Comparison of ENCODE assay signal across 28 cellular contexts in the genomic region with DNA sequence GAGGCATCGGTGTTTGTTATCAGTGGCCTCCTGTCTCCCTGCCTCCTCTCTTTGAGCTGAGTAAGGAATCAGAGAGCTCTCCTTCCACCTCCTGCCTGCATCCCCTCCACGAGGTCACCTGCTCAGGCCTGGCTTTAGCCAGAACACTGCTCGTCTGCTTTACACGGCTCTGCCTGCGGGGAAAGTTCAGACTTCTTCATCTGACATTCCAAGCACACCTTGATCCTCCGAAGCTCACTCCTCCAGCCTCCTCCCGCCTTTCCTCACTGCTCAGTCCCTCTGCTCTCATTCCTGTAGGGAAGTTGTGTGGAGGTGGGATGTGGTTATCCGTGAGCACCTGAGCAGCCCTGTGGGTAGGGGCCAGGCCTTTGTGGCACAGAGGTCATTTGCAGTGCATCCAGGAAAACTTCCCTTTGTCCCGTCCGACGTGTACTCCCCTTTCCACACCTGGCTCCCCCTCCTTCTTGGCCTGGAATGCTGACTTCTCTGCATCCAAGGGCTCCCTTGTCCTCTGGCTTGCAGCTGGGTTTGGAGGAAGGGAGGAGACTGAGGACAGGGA. TPM values are rescaled to one million over a fixed set of nuclear protein-coding genes. Genes with fewer than 3 reads are reported as not detected.
DNase-seq lines count a peak whose midpoint lies in the region; ATAC-seq, FAIRE-seq and TF ChIP-seq lines count a peak whose summit lies in the region.
"Had no signal": no experiment of that assay in that cellular context is flagged by ENCODE, and none has a peak within 500 bp of the region (broad histone marks: within the 10 kb centered on the region; RNA-seq: fewer than 3 reads in every experiment).

No MANE protein-coding gene starts in this region.

- peak overlapping the region in 7 of 8 donors; percentile 75 to 100 (median 88) for H3K27ac Mint-ChIP-seq in CD8-positive, alpha-beta memory T cell
- H3K27ac Mint-ChIP-seq in neural progenitor cell: no peak overlapping the region
- H3K27ac Mint-ChIP-seq: activated naive CD8-positive, alpha-beta T cell treated with anti-CD3 and anti-CD28 coated beads, Interleukin-2, amount 50 U/mL, for 24 hours; activated T-helper 2 cell treated with anti-CD3 and anti-CD28 coated beads, Interferon-gamma antibody, Interleukin-2, Interleukin-4, amounts not matched to agents 10 μg/mL and 5 μg/mL and 100 μg/mL, durations not matched to agents 14 hours and 24 hours and 36 hours; dendritic cell treated with granulocyte-macrophage colony-stimulating factor and Interleukin-4, amounts not matched to agents 40 ng/mL and 50 ng/mL, for 4 days had no signal

- H2AFZ ChIP-seq in endothelial cell of umbilical vein (ENCODE audit: low read depth, low read length): no peak overlapping the region
- peak overlapping the region; percentile 73 for H2AFZ ChIP-seq in neural progenitor cell (replicated peaks)
- H2AFZ ChIP-seq: parathyroid adenoma had no signal

- dilution Hi-C loops in endothelial cell of umbilical vein (cut with MboI; ENCODE audit: extremely low pct_ligation_motif_present, low sequenced_read_pairs): no loop called here

- no TSS peak for BruUV-seq in Panc1 (replicated peaks; lab: Mats Ljungman, UMichigan)
- no TSS peak for BruUV-seq in endothelial cell of umbilical vein (replicated peaks; lab: Mats Ljungman, UMichigan)

- ATAC-seq in Panc1: no peak
- no peak for ATAC-seq in Right ventricle myocardium inferior
- ATAC-seq: activated naive CD8-positive, alpha-beta T cell treated with anti-CD3 and anti-CD28 coated beads, Interleukin-2, amount 50 U/mL, for 24 hours; sciatic nerve; SK-N-SH treated with all-trans-retinoic acid at 6 μM for 48 hours had no signal

- no peak for TF ChIP-seq POLR2A in endothelial cell of umbilical vein (IDR thresholded peaks at IDR 0.05; ENCODE audit: low read depth, low read length)

- no peak overlapping the region for H3K27ac ChIP-seq in CD8-positive, alpha-beta memory T cell (ENCODE audit: low read depth, low read length)
- peak overlapping the region; percentile 91 for H3K27ac ChIP-seq in Panc1 (ENCODE audit: low read length)
- H3K27ac ChIP-seq in endothelial cell of umbilical vein (ENCODE audit: insufficient read depth, low read depth, low read length): no peak overlapping the region
- no peak overlapping the region for H3K27ac ChIP-seq in neural progenitor cell
- H3K27ac ChIP-seq: epithelial cell of prostate, parathyroid adenoma, RWPE1, testis had no signal

- no peaks in the 10 kb centered on the region for H3K9me1 ChIP-seq in endothelial cell of umbilical vein (replicated peaks; ENCODE audit: control insufficient read depth, extremely low read depth, insufficient read depth, low read length)

- H3K4me1 ChIP-seq in CD8-positive, alpha-beta memory T cell (ENCODE audit: insufficient read depth, low read length): peaks cover 80% of the 10 kb centered on the region
- H3K4me1 ChIP-seq in Panc1 (ENCODE audit: control insufficient read depth, insufficient read depth, low read length) (peaks cover 67% of the 10 kb centered on the region), endothelial cell of umbilical vein (ENCODE audit: control insufficient read depth, extremely low read depth, insufficient read depth, low read length) (no peaks in the 10 kb centered on the region), neural progenitor cell (peaks cover 56% of the 10 kb centered on the region)
- H3K4me1 ChIP-seq: testis had no signal

- H3K4me3 Mint-ChIP-seq in CD8-positive, alpha-beta memory T cell: no peak overlapping the region
- peak overlapping the region; percentile 28 for H3K4me3 Mint-ChIP-seq in neural progenitor cell
- H3K4me3 Mint-ChIP-seq: activated naive CD8-positive, alpha-beta T cell treated with anti-CD3 and anti-CD28 coated beads, Interleukin-2, amount 50 U/mL, for 24 hours; dendritic cell treated with granulocyte-macrophage colony-stimulating factor and Interleukin-4, amounts not matched to agents 40 ng/mL and 50 ng/mL, for 4 days; memory B cell had no signal

- H3K36me3 ChIP-seq in CD8-positive, alpha-beta memory T cell (ENCODE audit: insufficient read depth, low read length): no peaks in the 10 kb centered on the region
- no peaks in the 10 kb centered on the region for H3K36me3 ChIP-seq in Panc1 (ENCODE audit: control insufficient read depth, insufficient read depth, low read length)
- no peaks in the 10 kb centered on the region for H3K36me3 ChIP-seq in endothelial cell of umbilical vein (ENCODE audit: control insufficient read depth in 2 of 2, extremely low read depth in 1 of 2, insufficient read depth in 2 of 2, low read length in 2 of 2)
- H3K36me3 ChIP-seq in neural progenitor cell: no peaks in the 10 kb centered on the region
- H3K36me3 ChIP-seq: breast epithelium had no signal

- peaks cover 0 to 1% (median 0%) of the 10 kb centered on the region in 3 donors for H3K36me3 Mint-ChIP-seq in CD8-positive, alpha-beta memory T cell
- no peaks in the 10 kb centered on the region for H3K36me3 Mint-ChIP-seq in neural progenitor cell
- H3K36me3 Mint-ChIP-seq: memory B cell had no signal

- peaks cover 0 to 5% of the 10 kb centered on the region in 2 donors for H3K27me3 Mint-ChIP-seq in CD8-positive, alpha-beta memory T cell
- peaks cover 19% of the 10 kb centered on the region for H3K27me3 Mint-ChIP-seq in neural progenitor cell (ENCODE audit: insufficient read depth, low read depth)
- H3K27me3 Mint-ChIP-seq: activated naive CD8-positive, alpha-beta T cell treated with anti-CD3 and anti-CD28 coated beads, Interleukin-2, amount 50 U/mL, for 24 hours; memory B cell had no signal

- no peaks in the 10 kb centered on the region for H3K27me3 ChIP-seq in CD8-positive, alpha-beta memory T cell (ENCODE audit: insufficient read depth, low read length, poor library complexity, severe bottlenecking)
- H3K27me3 ChIP-seq in Panc1 (ENCODE audit: control insufficient read depth, insufficient read depth, low read length) (no peaks in the 10 kb centered on the region), endothelial cell of umbilical vein (ENCODE audit: control insufficient read depth in 2 of 2, insufficient read depth in 2 of 2, low read length in 2 of 2) (peaks cover 25 to 38% of the 10 kb centered on the region in 2 experiments), neural progenitor cell (peaks cover 38% of the 10 kb centered on the region)
- H3K27me3 ChIP-seq: testis had no signal

- DNase-seq in CD8-positive, alpha-beta memory T cell: no peak
- no peak for DNase-seq in Panc1 (ENCODE audit: low read depth, low spot score)
- DNase-seq in endothelial cell of umbilical vein (ENCODE audit: low read depth, low spot score): no peak
- DNase-seq in neural progenitor cell (ENCODE audit: low spot score): peak; percentile 34
- DNase-seq in Right ventricle myocardium inferior (ENCODE audit: missing footprints): no peak
- no peak for DNase-seq in GDM1 (lab: John Stamatoyannopoulos, UW)
- no peak for DNase-seq in dedifferentiated amniotic fluid mesenchymal stem cell (ENCODE audit: extremely low spot score)
- DNase-seq in AG08396 (ENCODE audit: low spot score): no peak
- DNase-seq: ACHN; activated CD4-positive, CD25-positive, alpha-beta regulatory T cell treated with anti-CD3 and anti-CD28 coated beads, Interleukin-2, amount 50 U/mL, for 72 hours; activated naive CD8-positive, alpha-beta T cell treated with anti-CD3 and anti-CD28 coated beads, Interleukin-2, amount 50 U/mL, for 24 hours; foreskin fibroblast; HCEC 1CT; hippocampal formation; NCI-H1105; NCI-H2029 treated with DMSO at 0.1 percent for 48 hours; NCI-H446; testis had no signal

- H3K4me1 Mint-ChIP-seq in CD8-positive, alpha-beta memory T cell: peaks cover 85 to 97% (median 91%) of the 10 kb centered on the region in 3 donors
- peaks cover 59% of the 10 kb centered on the region for H3K4me1 Mint-ChIP-seq in neural progenitor cell

- H4K20me1 ChIP-seq in endothelial cell of umbilical vein (replicated peaks; ENCODE audit: control insufficient read depth, extremely low read depth, insufficient read depth, low read length) (no peaks in the 10 kb centered on the region), neural progenitor cell (ENCODE audit: low read depth) (no peaks in the 10 kb centered on the region)

- H3K4me2 ChIP-seq in endothelial cell of umbilical vein (ENCODE audit: insufficient read depth, low read length) (no peak overlapping the region), neural progenitor cell (peak overlapping the region; percentile 73)

- in situ Hi-C loops in Panc1 (cut with HindIII; ENCODE audit: low pct_unique_long_range_greater_than_20kb, low sequenced_read_pairs): no loop called here

- intact Hi-C loops in Panc1 (cut with micrococcal nuclease; ENCODE audit: unreplicated experiment): no loop called here
- intact Hi-C loops in endothelial cell of umbilical vein (cut with micrococcal nuclease): no loop called here
- intact Hi-C loops in Right ventricle myocardium inferior (cut with DNase I): no loop called here

- H3K4me3 ChIP-seq in CD8-positive, alpha-beta memory T cell (ENCODE audit: low read length): no peak overlapping the region
- H3K4me3 ChIP-seq in Panc1 (ENCODE audit: low read depth in 2 of 2, low read length in 2 of 2): no peak overlapping the region
- H3K4me3 ChIP-seq in endothelial cell of umbilical vein (replicated peaks in 1 of 3; ENCODE audit: insufficient read depth in 1 of 3, low read depth in 1 of 3, low read length in 3 of 3): no peak overlapping the region
- H3K4me3 ChIP-seq in neural progenitor cell: no peak overlapping the region
- H3K4me3 ChIP-seq: testis had no signal

- CTCF ChIA-PET in CD8-positive, alpha-beta memory T cell (lab: Charles Lee): interaction anchor here (0.9 to 1.6 kb wide), 3 partner anchors 9 to 20 kb away, joined by 3 to 6 read pairs (median 3); no protein-coding TSS in a partner anchor
- CTCF ChIA-PET in Panc1 (lab: Charles Lee): no interaction called here
- CTCF ChIA-PET in endothelial cell of umbilical vein (lab: Charles Lee): interaction anchor here (0.8 to 2.3 kb wide), 4 partner anchors 26 to 180 kb away, joined by 3 to 6 read pairs (median 4); no protein-coding TSS in a partner anchor

- no peaks in the 10 kb centered on the region for H3K9me3 ChIP-seq in CD8-positive, alpha-beta memory T cell (ENCODE audit: low read length)
- H3K9me3 ChIP-seq in Panc1 (ENCODE audit: control insufficient read depth, insufficient read depth, low read depth, low read length) (no peaks in the 10 kb centered on the region), endothelial cell of umbilical vein (replicated peaks; ENCODE audit: control insufficient read depth, insufficient read depth, low read length) (no peaks in the 10 kb centered on the region), neural progenitor cell (ENCODE audit: low read depth) (no peaks in the 10 kb centered on the region)
- H3K9me3 ChIP-seq: breast epithelium, testis had no signal

- no peak for FAIRE-seq in endothelial cell of umbilical vein (lab: Jason Lieb, UNC)
- FAIRE-seq: GM12892 had no signal

- no peak overlapping the region for H3K9ac ChIP-seq in endothelial cell of umbilical vein (replicated peaks; ENCODE audit: extremely low read depth, insufficient read depth, low read length)
- no peak overlapping the region for H3K9ac ChIP-seq in neural progenitor cell
- H3K9ac ChIP-seq: parathyroid adenoma had no signal

- peaks cover 51% of the 10 kb centered on the region for H3F3A ChIP-seq in neural progenitor cell (ENCODE audit: low read depth)

- TF ChIP-seq CTCF in Panc1 (IDR thresholded peaks at IDR 0.05) (no peak), endothelial cell of umbilical vein (IDR thresholded peaks at IDR 0.05; ENCODE audit: extremely low read depth in 1 of 2, insufficient read depth in 1 of 2, low read depth in 1 of 2, low read length in 2 of 2) (no peak), neural progenitor cell (IDR thresholded peaks at IDR 0.05) (no peak)

- H3K9me3 Mint-ChIP-seq in CD8-positive, alpha-beta memory T cell: no peaks in the 10 kb centered on the region
- H3K9me3 Mint-ChIP-seq in neural progenitor cell: no peaks in the 10 kb centered on the region
- H3K9me3 Mint-ChIP-seq: activated naive CD8-positive, alpha-beta T cell treated with anti-CD3 and anti-CD28 coated beads, Interleukin-2, amount 50 U/mL, for 24 hours; dendritic cell treated with granulocyte-macrophage colony-stimulating factor and Interleukin-4, amounts not matched to agents 40 ng/mL and 50 ng/mL, for 4 days had no signal

- POLR2A ChIA-PET in CD8-positive, alpha-beta memory T cell (lab: Charles Lee): interaction anchor here (1.2 to 1.5 kb wide), 2 partner anchors 9 to 10 kb away, joined by 5 to 7 read pairs; no protein-coding TSS in a partner anchor
- POLR2A ChIA-PET in Panc1 (lab: Charles Lee): no interaction called here
- POLR2A ChIA-PET in endothelial cell of umbilical vein (lab: Charles Lee): no interaction called here

- H3K79me2 ChIP-seq in endothelial cell of umbilical vein (ENCODE audit: control insufficient read depth, insufficient read depth, low read length): no peaks in the 10 kb centered on the region
- no peaks in the 10 kb centered on the region for H3K79me2 ChIP-seq in neural progenitor cell (ENCODE audit: low read depth)
- H3K79me2 ChIP-seq: parathyroid adenoma had no signal

RNA-seq across cellular contexts. Expression of gene CCDC167, which starts 12.8 kb away (rescaled TPM):
- 10 to 100 TPM; 79.5 to 86.3 TPM for total RNA-seq in CD8-positive, alpha-beta memory T cell
- 181 TPM for polyA plus RNA-seq in CD8-positive, alpha-beta memory T cell
- total RNA-seq in Panc1 (2021; ENCODE audit: unreplicated experiment) (57.6 TPM), endothelial cell of umbilical vein (46.6 and 52.7 TPM in 2 replicates), neural progenitor cell (ENCODE audit: low replicate concordance) (30.4 and 56.5 TPM in 2 replicates), Right ventricle myocardium inferior (27.1 TPM)
- 48.1 TPM for polyA plus RNA-seq in Panc1 (2012; ENCODE audit: insufficient read length)
- 84.8 and 105 TPM in 2 replicates for polyA plus RNA-seq in endothelial cell of umbilical vein
- polyA plus RNA-seq in endothelial cell of umbilical vein (2011; cell fraction: cytosol; rRNA removed): 140 and 204 TPM in 2 replicates
- polyA plus RNA-seq in endothelial cell of umbilical vein (2011; cell fraction: nucleus; rRNA removed): 43.4 and 47.1 TPM in 2 replicates
- polyA plus RNA-seq in endothelial cell of umbilical vein (2012): 73.3 and 84.0 TPM in 2 replicates
- polyA minus RNA-seq in endothelial cell of umbilical vein: 13.9 and 20.1 TPM in 2 replicates
- 9.9 TPM for polyA minus RNA-seq in endothelial cell of umbilical vein (2011; cell fraction: cytosol; rRNA and poly(A)+ RNA removed)
- polyA minus RNA-seq in endothelial cell of umbilical vein (2011; cell fraction: nucleus; rRNA and poly(A)+ RNA removed): 3.5 and 6.1 TPM in 2 replicates
